Comparison of ENCODE assay signal across 1 cellular context in the genomic region with DNA sequence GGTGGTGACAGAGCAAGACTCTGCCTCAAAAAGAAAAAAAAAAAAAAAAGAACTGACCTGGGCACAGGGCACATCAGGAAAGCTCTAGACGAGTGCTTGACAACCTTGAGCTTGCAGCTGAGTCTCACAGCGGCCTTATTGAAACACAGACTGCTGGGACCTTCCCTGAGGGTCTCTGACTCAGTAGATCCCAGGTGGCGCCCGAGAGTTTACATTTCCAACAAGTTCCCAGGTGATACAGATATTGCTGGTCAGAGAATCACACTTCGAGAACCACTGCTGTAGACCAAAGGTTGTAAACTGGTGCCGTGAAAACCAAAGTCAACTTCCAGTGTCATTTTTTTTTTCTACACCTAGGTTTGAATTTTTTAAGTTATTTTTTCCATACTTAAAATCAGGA.
TF ChIP-seq lines count a peak whose summit lies in the region.

No MANE protein-coding gene starts in this region.

TF ChIP-seq in HepG2, 621 proteins besides CTCF, POLR2A, EP300 and RAD21 (continued from another document):
- TF ChIP-seq, protein P1, sequence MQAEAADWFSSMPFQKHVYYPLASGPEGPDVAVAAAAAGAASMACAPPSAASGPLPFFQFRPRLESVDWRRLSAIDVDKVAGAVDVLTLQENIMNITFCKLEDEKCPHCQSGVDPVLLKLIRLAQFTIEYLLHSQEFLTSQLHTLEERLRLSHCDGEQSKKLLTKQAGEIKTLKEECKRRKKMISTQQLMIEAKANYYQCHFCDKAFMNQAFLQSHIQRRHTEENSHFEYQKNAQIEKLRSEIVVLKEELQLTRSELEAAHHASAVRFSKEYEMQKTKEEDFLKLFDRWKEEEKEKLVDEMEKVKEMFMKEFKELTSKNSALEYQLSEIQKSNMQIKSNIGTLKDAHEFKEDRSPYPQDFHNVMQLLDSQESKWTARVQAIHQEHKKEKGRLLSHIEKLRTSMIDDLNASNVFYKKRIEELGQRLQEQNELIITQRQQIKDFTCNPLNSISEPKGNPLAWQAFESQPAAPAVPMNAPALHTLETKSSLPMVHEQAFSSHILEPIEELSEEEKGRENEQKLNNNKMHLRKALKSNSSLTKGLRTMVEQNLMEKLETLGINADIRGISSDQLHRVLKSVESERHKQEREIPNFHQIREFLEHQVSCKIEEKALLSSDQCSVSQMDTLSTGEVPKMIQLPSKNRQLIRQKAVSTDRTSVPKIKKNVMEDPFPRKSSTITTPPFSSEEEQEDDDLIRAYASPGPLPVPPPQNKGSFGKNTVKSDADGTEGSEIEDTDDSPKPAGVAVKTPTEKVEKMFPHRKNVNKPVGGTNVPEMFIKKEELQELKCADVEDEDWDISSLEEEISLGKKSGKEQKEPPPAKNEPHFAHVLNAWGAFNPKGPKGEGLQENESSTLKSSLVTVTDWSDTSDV (CRISPR knock-in tag; IDR thresholded peaks at IDR 0.05) = no peak
- peak; percentile 52 for TF ChIP-seq STAG1 (CRISPR knock-in tag; IDR thresholded peaks at IDR 0.05)
- TF ChIP-seq YEATS2 (CRISPR knock-in tag; IDR thresholded peaks at IDR 0.05; ENCODE audit: borderline replicate concordance) = no peak
- no peak for TF ChIP-seq ATRX (CRISPR knock-in tag; IDR thresholded peaks at IDR 0.05; ENCODE audit: borderline replicate concordance)
